ENCODE assay signal across 17 cellular contexts in genomic region chr16:80387308-80387921, GRCh38.
"Had no signal": no experiment of that assay in that cellular context is flagged by ENCODE, and none has a peak within 500 bp of the region (broad histone marks: within the 10 kb centered on the region; RNA-seq: fewer than 3 reads in every experiment).

No MANE protein-coding gene starts in this region.

- H3K4me1 Mint-ChIP-seq: memory B cell had no signal

- H3K9me3 Mint-ChIP-seq: activated naive CD4-positive, alpha-beta T cell treated with anti-CD3 and anti-CD28 coated beads, Interleukin-2, amount 50 U/mL, for 72 hours; activated T-cell treated with anti-CD3 and anti-CD28 coated beads, Interleukin-2, amount 50 U/mL, for 72 hours; memory B cell had no signal

- DNase-seq: activated CD4-positive, alpha-beta T cell treated with anti-CD3 and anti-CD28 coated beads for 1 hour; activated gamma-delta T cell; activated T-cell treated with anti-CD3 and anti-CD28 coated beads, Interleukin-2, amount 50 U/mL, for 72 hours; adrenal gland; body of pancreas; caudate nucleus; colonic mucosa; foreskin keratinocyte; kidney glomerular epithelial cell; nucleus accumbens; stimulated activated CD4-positive, alpha-beta T cell treated with anti-CD3 and anti-CD28 coated beads, Interleukin-12 subunit alpha, Interleukin-12 subunit beta, amount 100 ng/mL, for 4 hours; stimulated activated CD4-positive, alpha-beta T cell treated with anti-CD3 and anti-CD28 coated beads, Interleukin-1b, Interleukin-23, amount 100 ng/mL, for 48 hours; stimulated activated CD8-positive, alpha-beta memory T cell treated with anti-CD3 and anti-CD28 coated beads, Interleukin-4, amount 100 ng/mL, for 48 hours; stimulated activated naive CD4-positive, alpha-beta T cell treated with Interleukin-2 at 50 U/mL for 16 hours; thyroid gland had no signal

- H3K27ac Mint-ChIP-seq: activated naive CD4-positive, alpha-beta T cell treated with anti-CD3 and anti-CD28 coated beads, Interleukin-2, amount 50 U/mL, for 72 hours; activated T-cell treated with anti-CD3 and anti-CD28 coated beads, Interleukin-2, amount 50 U/mL, for 72 hours; memory B cell had no signal

- ATAC-seq: activated naive CD4-positive, alpha-beta T cell treated with anti-CD3 and anti-CD28 coated beads, Interleukin-2, amount 50 U/mL, for 72 hours; activated T-cell treated with anti-CD3 and anti-CD28 coated beads, Interleukin-2, amount 50 U/mL, for 72 hours; body of pancreas; foreskin keratinocyte had no signal

- H3K36me3 Mint-ChIP-seq: activated naive CD4-positive, alpha-beta T cell treated with anti-CD3 and anti-CD28 coated beads, Interleukin-2, amount 50 U/mL, for 72 hours; memory B cell had no signal

- H3K4me3 Mint-ChIP-seq: activated T-cell treated with anti-CD3 and anti-CD28 coated beads, Interleukin-2, amount 50 U/mL, for 72 hours; memory B cell had no signal

- H3K4me3 ChIP-seq: adrenal gland, body of pancreas, colonic mucosa, thyroid gland had no signal
